In genomic region chr7:36441344-36442022, GRCh38 we compare ENCODE assay signal across 23 cellular contexts. TPM values are rescaled to one million over a fixed set of nuclear protein-coding genes. Genes with fewer than 3 reads are reported as not detected.
DNase-seq lines count a peak whose midpoint lies in the region; ATAC-seq, FAIRE-seq and TF ChIP-seq lines count a peak whose summit lies in the region.
"Had no signal": no experiment of that assay in that cellular context is flagged by ENCODE, and none has a peak within 500 bp of the region (broad histone marks: within the 10 kb centered on the region; RNA-seq: fewer than 3 reads in every experiment).

No MANE protein-coding gene starts in this region.

- H3K4me3 ChIP-seq in HUES64 (ENCODE audit: low read length) = no peak overlapping the region
- H3K4me3 ChIP-seq in K562 = no peak overlapping the region
- H3K4me3 ChIP-seq: coronary artery, heart left ventricle, SJSA1, smooth muscle cell, uterus had no signal

- H3K27me3 ChIP-seq in HUES64 (ENCODE audit: insufficient read depth, low read length) (no peaks in the 10 kb centered on the region), K562 (ENCODE audit: control insufficient read depth in 2 of 2, insufficient read depth in 2 of 2, low read length in 2 of 2) (no peaks in the 10 kb centered on the region)
- H3K27me3 ChIP-seq: BE2C, heart left ventricle, SJSA1, uterus had no signal

- TF ChIP-seq RAD21 in K562 (CRISPR knock-in tag; conservative IDR thresholded peaks at IDR 0.05 in 1 of 2, IDR thresholded peaks at IDR 0.05 in 1 of 2) = no peak

- no peak for FAIRE-seq in K562 (lab: Jason Lieb, UNC)
- FAIRE-seq: A204.1, endometrium had no signal

- no peak for DNase-seq in K562 (ENCODE audit: extremely low read depth in 1 of 4, low spot score in 3 of 4)
- DNase-seq in left lobe of liver (ENCODE audit: low spot score) = no peak
- no peak for DNase-seq in NCI-H1417 treated with DMSO at 0.1 percent for 48 hours (lab: John Stamatoyannopoulos, UW)
- no peak for DNase-seq in HK-2 (ENCODE audit: unreplicated experiment)
- DNase-seq in HCEC 1CT = no peak
- DNase-seq: activated CD8-positive, alpha-beta memory T cell treated with anti-CD3 and anti-CD28 coated beads for 24 hours; activated naive CD8-positive, alpha-beta T cell treated with anti-CD3 and anti-CD28 coated beads for 36 hours; BE2C; heart left ventricle; islet precursor cell; KG1; NCI-H1092; stimulated activated CD4-positive, alpha-beta T cell treated with anti-CD3 and anti-CD28 coated beads, Interleukin-4, amount 100 ng/mL, for 1 hour; uterus had no signal

- no peaks in the 10 kb centered on the region for H4K20me1 ChIP-seq in K562 (replicated peaks; ENCODE audit: control insufficient read depth, insufficient read depth, low read length)

- no TSS peak for BruUV-seq in K562 (replicated peaks; lab: Mats Ljungman, UMichigan)

- no peak overlapping the region for H2AFZ ChIP-seq in K562 (ENCODE audit: low read depth, low read length)

- TF ChIP-seq EP300 in K562 (IDR thresholded peaks at IDR 0.05; ENCODE audit: low read length) = no peak

- no peaks in the 10 kb centered on the region for H3K9me3 ChIP-seq in HUES64 (ENCODE audit: insufficient read depth, low read depth, low read length)
- H3K9me3 ChIP-seq in K562 (replicated peaks; ENCODE audit: control insufficient read depth, insufficient read depth, low read depth, low read length) = no peaks in the 10 kb centered on the region
- H3K9me3 ChIP-seq: BE2C, SJSA1, uterus had no signal

- H3K9me1 ChIP-seq in K562 (ENCODE audit: control insufficient read depth, insufficient read depth, low read length) = no peaks in the 10 kb centered on the region

- H3K36me3 ChIP-seq in HUES64 (ENCODE audit: insufficient read depth, low read length) = peaks cover 80% of the 10 kb centered on the region
- peaks cover 75% of the 10 kb centered on the region for H3K36me3 ChIP-seq in K562 (ENCODE audit: control insufficient read depth, insufficient read depth, low read length)
- H3K36me3 ChIP-seq: uterus had no signal

- H3K27ac ChIP-seq in C4-2B (no peak overlapping the region), HUES64 (ENCODE audit: low read depth, low read length) (peak overlapping the region; percentile 80; the same call in 1 of the 2 replicates), K562 (ENCODE audit: extremely low read depth, low read depth, low read length) (no peak overlapping the region)
- H3K27ac ChIP-seq: heart left ventricle, SJSA1, uterus had no signal

- CTCF ChIA-PET in K562 (lab: Yijun Ruan, JAX; ENCODE audit: low intra/inter-chr PET ratio) = interaction anchor here (0.9 kb wide), 1 partner anchor 234 kb away, joined by 3 read pairs; no protein-coding TSS in a partner anchor

- H3K79me2 ChIP-seq in K562 (ENCODE audit: control insufficient read depth, insufficient read depth, low read length) = no peaks in the 10 kb centered on the region; the same call in 2 of the 3 replicates

- H3K9ac ChIP-seq in HUES64 (ENCODE audit: low read depth, low read length) (no peak overlapping the region), K562 (ENCODE audit: insufficient read depth in 1 of 2, low read depth in 2 of 2, low read length in 2 of 2) (no peak overlapping the region)

- no peak for TF ChIP-seq POLR2A in K562 (conservative IDR thresholded peaks at IDR 0.05)

- WGBS in HUES64 = 74% methylated on average over 6 of the region's 7 CpGs
- 86% methylated on average over 6 of the region's 7 CpGs for WGBS in K562 (ENCODE audit: insufficient coverage, low coverage, missing lambda C conversion rate)

- ATAC-seq in K562 (no peak), left lobe of liver (peak; percentile 48), HG03439 (IDR thresholded peaks at IDR 0.05; ENCODE audit: unreplicated experiment) (no peak)
- ATAC-seq: heart left ventricle; naive thymus-derived CD8-positive, alpha-beta T cell had no signal

- H3K4me1 ChIP-seq in HUES64 (ENCODE audit: insufficient read depth, low read length) = peaks cover 10% of the 10 kb centered on the region
- no peaks in the 10 kb centered on the region for H3K4me1 ChIP-seq in K562 (replicated peaks in 1 of 2; ENCODE audit: control insufficient read depth in 2 of 2, insufficient read depth in 2 of 2, low read length in 2 of 2)
- H3K4me1 ChIP-seq: BE2C, heart left ventricle, SJSA1, uterus had no signal

- no peak overlapping the region for H3K4me2 ChIP-seq in K562 (ENCODE audit: insufficient read depth, low read length)
- H3K4me2 ChIP-seq: smooth muscle cell had no signal

- POLR2A ChIA-PET in K562 (lab: Yijun Ruan, JAX) = interaction anchor here (0.8 to 1.3 kb wide), 6 partner anchors 9 to 101 kb away, joined by 3 to 6 read pairs (median 3); partner anchors contain the start of gene ANLN

- in situ Hi-C loops in K562 (cut with MboI) = no loop called here

- peak; percentile 0; the same call in 1 of the 2 replicates for TF ChIP-seq CTCF in C4-2B (conservative IDR thresholded peaks at IDR 0.05)
- TF ChIP-seq CTCF in K562 (IDR thresholded peaks at IDR 0.05 in 2 of 3, conservative IDR thresholded peaks at IDR 0.05 in 1 of 3; ENCODE audit: insufficient read depth in 2 of 3, low read depth in 1 of 3, low read length in 3 of 3) = no peak

- intact Hi-C loops in K562 (cut with micrococcal nuclease) = no loop called here

TF ChIP-seq in K562, 482 proteins besides CTCF, POLR2A, EP300 and RAD21 (continues in another document):
- TF ChIP-seq PRDM10 (IDR thresholded peaks at IDR 0.05; ENCODE audit: partially characterized antibody) (no peak), ARID3A (IDR thresholded peaks at IDR 0.05; ENCODE audit: borderline replicate concordance, low read depth, low read length) (no peak)

RNA-seq across cellular contexts. Expression of gene ANLN, which starts 51.8 kb away (rescaled TPM):
- polyA plus RNA-seq in HUES64 (2013, experiment 1 of 2) = 56.0 TPM
- polyA plus RNA-seq in HUES64 (2013, experiment 2 of 2) = 62.8 TPM
- total RNA-seq in K562 (2011; cell fraction: chromatin; rRNA removed; ENCODE audit: low replicate concordance) = 109 and 164 TPM in 2 replicates
- total RNA-seq in K562 (2011; cell fraction: nucleolus; rRNA removed) = 32.2 and 33.3 TPM in 2 replicates
- 73.6 and 93.8 TPM in 2 replicates for total RNA-seq in K562 (2011; cell fraction: nucleoplasm; rRNA removed)
- total RNA-seq in K562 (2014; rRNA removed) (31.3 and 36.6 TPM in 2 replicates), K562 (2014; rRNA removed; fragmentation: Illumina TruSeq; extraction: Trizol) (53.2 and 56.1 TPM in 2 replicates), K562 (2015; rRNA removed; fragmentation: Illumina TruSeq; extraction: Trizol) (63.0 and 66.2 TPM in 2 replicates), K562 (2021) (50.3 and 58.2 TPM in 2 replicates), left lobe of liver (0.55 TPM)
- polyA plus RNA-seq in K562 (2011; rRNA removed) (38.7 and 46.1 TPM in 2 replicates), K562 (2014; fragmentation: Illumina TruSeq; extraction: Trizol) (31.2 and 51.2 TPM in 2 replicates), K562 (2014; fragmentation: Nextera tagmentation; extraction: Ambion mirVana) (10 to 100 TPM; 18.1 to 37.3 TPM), K562 (2014; rRNA removed) (23.9 and 25.8 TPM in 2 replicates)
- polyA plus RNA-seq in K562 (2011; cell fraction: cytosol; rRNA removed) = 11.7 and 20.2 TPM in 2 replicates
- 74.2 and 149 TPM in 2 replicates for polyA plus RNA-seq in K562 (2011; cell fraction: nucleus; rRNA removed)
- 20.9 and 29.6 TPM in 2 replicates for polyA plus RNA-seq in K562 (2012)
- 122 and 166 TPM in 2 replicates for polyA minus RNA-seq in K562 (2011; rRNA and poly(A)+ RNA removed)
- polyA minus RNA-seq in K562 (2011; cell fraction: cytosol; rRNA and poly(A)+ RNA removed) = 60.1 and 67.3 TPM in 2 replicates
- polyA minus RNA-seq in K562 (2011; cell fraction: nucleus; rRNA and poly(A)+ RNA removed) = 50.6 and 151 TPM in 2 replicates
- polyA plus RNA-seq: naive thymus-derived CD8-positive, alpha-beta T cell had no signal

Comparison
In these comparisons a context has a peak if more than half of its experiments do, and no peak if none do; other contexts are left out.
1. RNA of gene ANLN, which starts 51.8 kb away (total RNA-seq): 31.3 to 164 TPM in K562; 0.55 TPM in left lobe of liver (single experiment); every median in the first group is over 10 times any median in the second.